22 cellular contexts compared by ENCODE assay signal in genomic region chr1:157830887-157831286, GRCh38. TPM values are rescaled to one million over a fixed set of nuclear protein-coding genes. Genes with fewer than 3 reads are reported as not detected.
DNase-seq lines count a peak whose midpoint lies in the region; ATAC-seq, FAIRE-seq and TF ChIP-seq lines count a peak whose summit lies in the region.
"Had no signal": no experiment of that assay in that cellular context is flagged by ENCODE, and none has a peak within 500 bp of the region (broad histone marks: within the 10 kb centered on the region; RNA-seq: fewer than 3 reads in every experiment).

No MANE protein-coding gene starts in this region.

- DNase-seq in activated naive CD8-positive, alpha-beta T cell treated with anti-CD3 and anti-CD28 coated beads, Interleukin-2, amount 50 U/mL, for 24 hours = no peak
- DNase-seq in activated naive CD8-positive, alpha-beta T cell treated with anti-CD3 and anti-CD28 coated beads for 36 hours = no peak
- DNase-seq in MM.1S (peak; percentile 45), GM12878 (ENCODE audit: low read depth, low spot score) (no peak), AG08395 (ENCODE audit: low spot score) (no peak), stomach (no peak)
- DNase-seq: CD4-positive, CD25-positive, alpha-beta regulatory T cell; CD8-positive, alpha-beta memory T cell; COR-L47; DMS 273 treated with DMSO at 0.1 percent for 48 hours; DMS53; DND-41; GOT3; H7; HFFc6 had no signal

- no peak for ATAC-seq in activated naive CD8-positive, alpha-beta T cell treated with anti-CD3 and anti-CD28 coated beads, Interleukin-2, amount 50 U/mL, for 24 hours
- ATAC-seq in GM12878 = peak; percentile 58
- no peak for ATAC-seq in GM19351 (IDR thresholded peaks at IDR 0.05; ENCODE audit: unreplicated experiment)
- ATAC-seq: A549, HCT116 had no signal

- H3K36me3 Mint-ChIP-seq in activated naive CD8-positive, alpha-beta T cell treated with anti-CD3 and anti-CD28 coated beads, Interleukin-2, amount 50 U/mL, for 24 hours (ENCODE audit: low read depth) = no peaks in the 10 kb centered on the region
- no peaks in the 10 kb centered on the region for H3K36me3 Mint-ChIP-seq in activated naive CD8-positive, alpha-beta T cell treated with anti-CD3 and anti-CD28 coated beads for 36 hours
- H3K36me3 Mint-ChIP-seq: CD4-positive, CD25-positive, alpha-beta regulatory T cell; CD8-positive, alpha-beta memory T cell had no signal

- no peaks in the 10 kb centered on the region for H3K36me3 ChIP-seq in MM.1S (replicated peaks; ENCODE audit: insufficient read depth, low read length)
- H3K36me3 ChIP-seq in GM12878 (ENCODE audit: control insufficient read depth in 2 of 2, insufficient read depth in 2 of 2, low read length in 1 of 2) = no peaks in the 10 kb centered on the region
- H3K36me3 ChIP-seq in stomach = no peaks in the 10 kb centered on the region
- H3K36me3 ChIP-seq: BLaER1 treated with 17β-estradiol and CSF1 and Interleukin-3, amounts not matched to agents 10 nM and 100 nM had no signal

- in situ Hi-C loops in GM12878 (cut with MboI) = no loop called here

- H3K4me3 ChIP-seq in MM.1S (ENCODE audit: low read length) = no peak overlapping the region
- H3K4me3 ChIP-seq in GM12878 = 0 out of 2 replicates have a peak overlapping the region, but pooled peaks have one; percentile 6
- H3K4me3 ChIP-seq in stomach = no peak overlapping the region
- H3K4me3 ChIP-seq: A549; BLaER1 treated with 17β-estradiol and CSF1 and Interleukin-3, amounts not matched to agents 10 nM and 100 nM had no signal

- POLR2A ChIA-PET in GM12878 (lab: Charles Lee) = no interaction called here

- H3K27me3 Mint-ChIP-seq in activated naive CD8-positive, alpha-beta T cell treated with anti-CD3 and anti-CD28 coated beads, Interleukin-2, amount 50 U/mL, for 24 hours = peaks cover 15% of the 10 kb centered on the region
- H3K27me3 Mint-ChIP-seq in activated naive CD8-positive, alpha-beta T cell treated with anti-CD3 and anti-CD28 coated beads for 36 hours = peaks cover 3% of the 10 kb centered on the region

- H3K27me3 ChIP-seq in MM.1S (replicated peaks; ENCODE audit: insufficient read depth, low read length) = no peaks in the 10 kb centered on the region
- no peaks in the 10 kb centered on the region; a peak in 1 of 4 replicates for H3K27me3 ChIP-seq in GM12878 (replicated peaks in 1 of 2; ENCODE audit: control insufficient read depth in 2 of 2, insufficient read depth in 2 of 2, low read length in 1 of 2)
- H3K27me3 ChIP-seq in stomach = no peaks in the 10 kb centered on the region
- H3K27me3 ChIP-seq: BLaER1 treated with 17β-estradiol and CSF1 and Interleukin-3, amounts not matched to agents 10 nM and 100 nM had no signal

- intact Hi-C loops in GM12878 (cut with micrococcal nuclease; ENCODE audit: unreplicated experiment) (no loop called here), stomach (cut with DNase I; ENCODE audit: low total_unique reads) (no loop called here)

- H3K27ac ChIP-seq in MM.1S (ENCODE audit: low read length) (no peak overlapping the region), GM12878 (ENCODE audit: control insufficient read depth, insufficient read depth) (no peak overlapping the region), stomach (no peak overlapping the region)
- H3K27ac ChIP-seq: 22Rv1; A549; BLaER1 treated with 17β-estradiol and CSF1 and Interleukin-3, amounts not matched to agents 10 nM and 100 nM had no signal

- SMC1A ChIA-PET in GM12878 (lab: Charles Lee; ENCODE audit: uncharacterized antibody, unreplicated experiment) = interaction anchor here (1.0 to 1.4 kb wide), 3 partner anchors 21 to 38 kb away, joined by 3 to 4 read pairs (median 4); no protein-coding TSS in a partner anchor

- H3K4me1 Mint-ChIP-seq in activated naive CD8-positive, alpha-beta T cell treated with anti-CD3 and anti-CD28 coated beads, Interleukin-2, amount 50 U/mL, for 24 hours = peaks cover 12% of the 10 kb centered on the region
- H3K4me1 Mint-ChIP-seq in activated naive CD8-positive, alpha-beta T cell treated with anti-CD3 and anti-CD28 coated beads for 36 hours = peaks cover 3% of the 10 kb centered on the region
- H3K4me1 Mint-ChIP-seq: CD4-positive, CD25-positive, alpha-beta regulatory T cell; CD8-positive, alpha-beta memory T cell had no signal

- TF ChIP-seq RAD21 in GM12878 (IDR thresholded peaks at IDR 0.05; ENCODE audit: insufficient read depth, low read depth, low read length) = no peak

- TF ChIP-seq POLR2A in GM12878 (IDR thresholded peaks at IDR 0.05; ENCODE audit: low read depth, low read length) (no peak), stomach (IDR thresholded peaks at IDR 0.05) (no peak)

- no peaks in the 10 kb centered on the region for H3K9me3 Mint-ChIP-seq in activated naive CD8-positive, alpha-beta T cell treated with anti-CD3 and anti-CD28 coated beads, Interleukin-2, amount 50 U/mL, for 24 hours
- no peaks in the 10 kb centered on the region for H3K9me3 Mint-ChIP-seq in activated naive CD8-positive, alpha-beta T cell treated with anti-CD3 and anti-CD28 coated beads for 36 hours
- H3K9me3 Mint-ChIP-seq: CD4-positive, CD25-positive, alpha-beta regulatory T cell had no signal

- H3K27ac Mint-ChIP-seq in activated naive CD8-positive, alpha-beta T cell treated with anti-CD3 and anti-CD28 coated beads, Interleukin-2, amount 50 U/mL, for 24 hours = peak overlapping the region; percentile 14
- H3K27ac Mint-ChIP-seq in activated naive CD8-positive, alpha-beta T cell treated with anti-CD3 and anti-CD28 coated beads for 36 hours = no peak overlapping the region
- H3K27ac Mint-ChIP-seq: CD4-positive, CD25-positive, alpha-beta regulatory T cell; CD8-positive, alpha-beta memory T cell; HFFc6 had no signal

- no peak for TF ChIP-seq EP300 in GM12878 (IDR thresholded peaks at IDR 0.05; ENCODE audit: borderline replicate concordance in 1 of 2, control insufficient read depth in 1 of 2, low read depth in 2 of 2, low read length in 2 of 2)
- TF ChIP-seq EP300 in stomach (IDR thresholded peaks at IDR 0.05) = no peak

- FAIRE-seq in GM12878 (lab: Jason Lieb, UNC) = no peak
- FAIRE-seq: A549, G401.6 had no signal

- H4K20me1 ChIP-seq in MM.1S (ENCODE audit: insufficient read depth, low read length) (no peaks in the 10 kb centered on the region), GM12878 (ENCODE audit: control insufficient read depth, insufficient read depth) (no peaks in the 10 kb centered on the region)
- H4K20me1 ChIP-seq: BLaER1 treated with 17β-estradiol and CSF1 and Interleukin-3, amounts not matched to agents 10 nM and 100 nM had no signal

- H3K79me2 ChIP-seq in MM.1S (ENCODE audit: low read length) (no peaks in the 10 kb centered on the region), GM12878 (ENCODE audit: control insufficient read depth, insufficient read depth, low read length) (no peaks in the 10 kb centered on the region)

- H3K4me2 ChIP-seq in MM.1S (ENCODE audit: low read depth, low read length) = no peak overlapping the region
- H3K4me2 ChIP-seq in GM12878 (ENCODE audit: control insufficient read depth, insufficient read depth) = peak overlapping the region; percentile 77
- H3K4me2 ChIP-seq: A549; BLaER1 treated with 17β-estradiol and CSF1 and Interleukin-3, amounts not matched to agents 10 nM and 100 nM had no signal

- 0 out of 2 replicates have a peak, but pooled peaks cover 8% of the 10 kb centered on the region for H3F3A ChIP-seq in MM.1S (ENCODE audit: insufficient read depth, low read length)

- H3K9ac ChIP-seq in MM.1S (ENCODE audit: low read length) = no peak overlapping the region
- H3K9ac ChIP-seq in GM12878 (ENCODE audit: control insufficient read depth, insufficient read depth, low read length) = no peak overlapping the region
- H3K9ac ChIP-seq: BLaER1 treated with 17β-estradiol and CSF1 and Interleukin-3, amounts not matched to agents 10 nM and 100 nM had no signal

- H3K4me1 ChIP-seq in MM.1S (ENCODE audit: low read length) (peaks cover 18% of the 10 kb centered on the region), GM12878 (ENCODE audit: control insufficient read depth, insufficient read depth, low read length) (peaks cover 42% of the 10 kb centered on the region), stomach (peaks cover 0 to 5% (median 0%) of the 10 kb centered on the region in 4 donors)
- H3K4me1 ChIP-seq: A549; BLaER1 treated with 17β-estradiol and CSF1 and Interleukin-3, amounts not matched to agents 10 nM and 100 nM had no signal

- RAD21 ChIA-PET in GM12878 (lab: Charles Lee; ENCODE audit: unreplicated experiment) = interaction anchor here (1.5 kb wide), 1 partner anchor 49 kb away, joined by 3 read pairs; no protein-coding TSS in a partner anchor

- WGBS in GM12878 (ENCODE audit: insufficient coverage, insufficient replicate concordance, low lambda C conversion rate, missing lambda C conversion rate) = 10% methylated on average over 2 of the region's 2 CpGs
- WGBS in stomach, 5 donors = 72 to 78% (median 74%) methylated on average over 2 of the region's 2 CpGs

- H3K9me3 ChIP-seq in MM.1S (replicated peaks; ENCODE audit: insufficient read depth, low read length) (no peaks in the 10 kb centered on the region), GM12878 (replicated peaks; ENCODE audit: control insufficient read depth, insufficient read depth, low read length) (no peaks in the 10 kb centered on the region), stomach (no peaks in the 10 kb centered on the region)
- H3K9me3 ChIP-seq: A549; BLaER1 treated with 17β-estradiol and CSF1 and Interleukin-3, amounts not matched to agents 10 nM and 100 nM had no signal

- H2AFZ ChIP-seq in MM.1S (ENCODE audit: low read length) (no peak overlapping the region), GM12878 (ENCODE audit: control insufficient read depth, low read depth, low read length) (peak overlapping the region; percentile 7; the same call in 1 of the 2 replicates)

- CTCF ChIA-PET in GM12878 (lab: Yijun Ruan, JAX) = no interaction called here

- TF ChIP-seq CTCF in MM.1S (IDR thresholded peaks at IDR 0.05; ENCODE audit: low read length) (no peak), GM12878 (IDR thresholded peaks at IDR 0.05 in 2 of 3, conservative IDR thresholded peaks at IDR 0.05 in 1 of 3; ENCODE audit: control insufficient read depth in 2 of 3, extremely low read depth in 1 of 3, insufficient read depth in 1 of 3, low read depth in 3 of 3, low read length in 3 of 3) (no peak), stomach (IDR thresholded peaks at IDR 0.05) (no peak)

- H3K9me2 ChIP-seq in MM.1S (replicated peaks; ENCODE audit: insufficient read depth, low read length) = no peaks in the 10 kb centered on the region

- BruUV-seq in GM12878 (replicated peaks; lab: Mats Ljungman, UMichigan) = no TSS peak

- H3K4me3 Mint-ChIP-seq in activated naive CD8-positive, alpha-beta T cell treated with anti-CD3 and anti-CD28 coated beads, Interleukin-2, amount 50 U/mL, for 24 hours = no peak overlapping the region
- H3K4me3 Mint-ChIP-seq in activated naive CD8-positive, alpha-beta T cell treated with anti-CD3 and anti-CD28 coated beads for 36 hours = no peak overlapping the region
- H3K4me3 Mint-ChIP-seq: CD4-positive, CD25-positive, alpha-beta regulatory T cell; CD8-positive, alpha-beta memory T cell; HFFc6 had no signal

RNA-seq across cellular contexts. Expression of gene CD5L, which starts 10.7 kb away (rescaled TPM):
- not detected for total RNA-seq in activated naive CD8-positive, alpha-beta T cell treated with anti-CD3 and anti-CD28 coated beads for 36 hours
- 0.93 and 0.94 TPM in 2 replicates for total RNA-seq in GM12878 (2013; cell fraction: nucleolus; rRNA removed)
- total RNA-seq in GM12878 (2014; rRNA removed) = 0.27 and 0.28 TPM in 2 replicates
- total RNA-seq in GM12878 (2014; rRNA removed; fragmentation: Illumina TruSeq; extraction: Trizol) = 0.45 and 0.46 TPM in 2 replicates
- total RNA-seq in GM12878 (2021) = 0.10 and 0.43 TPM in 2 replicates
- not detected for polyA plus RNA-seq in GM12878 (2011; ENCODE audit: low read depth)
- 0.14 and 0.20 TPM in 2 replicates for polyA plus RNA-seq in GM12878 (2011; rRNA removed)
- polyA plus RNA-seq in GM12878 (2011; cell fraction: cytosol; rRNA removed) = 0.17 and 0.19 TPM in 2 replicates
- polyA plus RNA-seq in GM12878 (2011; cell fraction: nucleus; rRNA removed) = 0.25 and 0.26 TPM in 2 replicates
- polyA plus RNA-seq in GM12878 (2012) = not detected in 2 replicates
- polyA plus RNA-seq in GM12878 (2014; fragmentation: Illumina TruSeq; extraction: Trizol) = 0.15 and 0.40 TPM in 2 replicates
- under 1 TPM; 0.53 to 0.57 TPM for polyA plus RNA-seq in GM12878 (2014; fragmentation: Nextera tagmentation; extraction: Ambion mirVana)
- polyA plus RNA-seq in GM12878 (2014; rRNA removed) = 0.20 and 0.44 TPM in 2 replicates
- under 1 TPM; 0.16 to 0.33 TPM for polyA plus RNA-seq in GM12878 (2016; fragmentation: Nextera tagmentation; extraction: Ambion mirVana)
- 1.3 and 1.4 TPM in 2 replicates for polyA minus RNA-seq in GM12878 (2011; rRNA and poly(A)+ RNA removed)
- not detected in 2 replicates for polyA minus RNA-seq in GM12878 (2011; cell fraction: cytosol; rRNA and poly(A)+ RNA removed)
- 1.8 and 1.9 TPM in 2 replicates for polyA minus RNA-seq in GM12878 (2011; cell fraction: nucleus; rRNA and poly(A)+ RNA removed)
- total RNA-seq in stomach = 1 to 10 TPM in 1 of 5 donors, not detected in 4; 1.8 TPM
- polyA plus RNA-seq in stomach = not detected
- total RNA-seq: CD4-positive, CD25-positive, alpha-beta regulatory T cell; CD8-positive, alpha-beta memory T cell; H7; HFFc6; HT1080 had no signal
- polyA plus RNA-seq: A549; CD4-positive, CD25-positive, alpha-beta regulatory T cell; CD8-positive, alpha-beta memory T cell had no signal

RNA-seq across cellular contexts. Expression of gene FCRL1, which starts 11.0 kb away (rescaled TPM):
- 1 to 10 TPM in 1 of 2 experiments, under 1 TPM in 1; 0.74 to 1.0 TPM for total RNA-seq in activated naive CD8-positive, alpha-beta T cell treated with anti-CD3 and anti-CD28 coated beads for 36 hours
- total RNA-seq in GM12878 (2013; cell fraction: nucleolus; rRNA removed) = 1.6 and 2.0 TPM in 2 replicates
- total RNA-seq in GM12878 (2014; rRNA removed) (0.76 and 0.85 TPM in 2 replicates), GM12878 (2014; rRNA removed; fragmentation: Illumina TruSeq; extraction: Trizol) (0.81 and 1.2 TPM in 2 replicates), GM12878 (2021) (0.85 and 0.90 TPM in 2 replicates), stomach (1 to 10 TPM in 1 of 5 donors, under 1 TPM in 1, not detected in 3; 0.29 to 2.4 TPM)
- polyA plus RNA-seq in GM12878 (2011; ENCODE audit: low read depth) = 0.28 TPM
- polyA plus RNA-seq in GM12878 (2011; rRNA removed) (2.2 and 2.3 TPM in 2 replicates), GM12878 (2014; fragmentation: Illumina TruSeq; extraction: Trizol) (1.2 and 1.5 TPM in 2 replicates), GM12878 (2014; fragmentation: Nextera tagmentation; extraction: Ambion mirVana) (under 1 TPM; 0.23 to 0.68 TPM), GM12878 (2014; rRNA removed) (1.5 and 2.4 TPM in 2 replicates), GM12878 (2016; fragmentation: Nextera tagmentation; extraction: Ambion mirVana) (not detected), stomach (under 1 TPM in 1 of 3 donors, not detected in 2; 0.48 TPM)
- 0.70 and 1.2 TPM in 2 replicates for polyA plus RNA-seq in GM12878 (2011; cell fraction: cytosol; rRNA removed)
- polyA plus RNA-seq in GM12878 (2011; cell fraction: nucleus; rRNA removed) = 4.4 and 5.0 TPM in 2 replicates
- 0.07 and 0.42 TPM in 2 replicates for polyA plus RNA-seq in GM12878 (2012)
- 0.98 and 2.9 TPM in 2 replicates for polyA minus RNA-seq in GM12878 (2011; rRNA and poly(A)+ RNA removed)
- polyA minus RNA-seq in GM12878 (2011; cell fraction: cytosol; rRNA and poly(A)+ RNA removed) = not detected in 2 replicates
- 2.3 and 4.3 TPM in 2 replicates for polyA minus RNA-seq in GM12878 (2011; cell fraction: nucleus; rRNA and poly(A)+ RNA removed)
- total RNA-seq: CD8-positive, alpha-beta memory T cell; H7; HFFc6; HT1080 had no signal
- polyA plus RNA-seq: A549 had no signal

RNA-seq across cellular contexts. Expression of gene FCRL2, which starts 54.0 kb away (rescaled TPM):
- under 1 TPM; 0.12 to 0.26 TPM for total RNA-seq in activated naive CD8-positive, alpha-beta T cell treated with anti-CD3 and anti-CD28 coated beads for 36 hours
- total RNA-seq in GM12878 (2013; cell fraction: nucleolus; rRNA removed) = 2.9 and 3.2 TPM in 2 replicates
- total RNA-seq in GM12878 (2014; rRNA removed) (0.22 and 0.51 TPM in 2 replicates), GM12878 (2014; rRNA removed; fragmentation: Illumina TruSeq; extraction: Trizol) (0.46 and 0.67 TPM in 2 replicates), GM12878 (2021) (0.21 and 0.36 TPM in 2 replicates), stomach (1 to 10 TPM in 1 of 5 donors, under 1 TPM in 1, not detected in 3; 0.73 to 2.5 TPM)
- 0.22 TPM for polyA plus RNA-seq in GM12878 (2011; ENCODE audit: low read depth)
- polyA plus RNA-seq in GM12878 (2011; rRNA removed) (7.3 and 8.1 TPM in 2 replicates), GM12878 (2014; fragmentation: Illumina TruSeq; extraction: Trizol) (0.48 and 0.59 TPM in 2 replicates), GM12878 (2014; fragmentation: Nextera tagmentation; extraction: Ambion mirVana) (under 1 TPM; 0.64 to 0.89 TPM), GM12878 (2014; rRNA removed) (0.63 and 0.86 TPM in 2 replicates), GM12878 (2016; fragmentation: Nextera tagmentation; extraction: Ambion mirVana) (under 1 TPM; 0.07 to 0.23 TPM), stomach (1 to 10 TPM in 1 of 3 donors, under 1 TPM in 2; 0.37 to 1.8 (median 0.90) TPM)
- 2.3 and 3.0 TPM in 2 replicates for polyA plus RNA-seq in GM12878 (2011; cell fraction: cytosol; rRNA removed)
- polyA plus RNA-seq in GM12878 (2011; cell fraction: nucleus; rRNA removed) = 6.7 and 8.7 TPM in 2 replicates
- polyA plus RNA-seq in GM12878 (2012) = 0.14 and 0.31 TPM in 2 replicates
- 2.0 and 3.9 TPM in 2 replicates for polyA minus RNA-seq in GM12878 (2011; rRNA and poly(A)+ RNA removed)
- polyA minus RNA-seq in GM12878 (2011; cell fraction: cytosol; rRNA and poly(A)+ RNA removed) = 1.6 and 2.3 TPM in 2 replicates
- polyA minus RNA-seq in GM12878 (2011; cell fraction: nucleus; rRNA and poly(A)+ RNA removed) = 2.8 and 6.0 TPM in 2 replicates
- total RNA-seq: CD8-positive, alpha-beta memory T cell; H7; HFFc6; HT1080 had no signal
- polyA plus RNA-seq: A549; CD8-positive, alpha-beta memory T cell had no signal
